ENCODE assay signal across 1 cellular context in genomic region chr1:158208717-158209116, GRCh38.
TF ChIP-seq lines count a peak whose summit lies in the region.

No MANE protein-coding gene starts in this region.

TF ChIP-seq in H1, 55 proteins besides CTCF, POLR2A, EP300 and RAD21:
- TF ChIP-seq NANOG (IDR thresholded peaks at IDR 0.05; ENCODE audit: insufficient read depth, low read depth, low read length, poor library complexity, severe bottlenecking) (peak; percentile 19), E2F6 (IDR thresholded peaks at IDR 0.05) (no peak)
